In the genomic region with DNA sequence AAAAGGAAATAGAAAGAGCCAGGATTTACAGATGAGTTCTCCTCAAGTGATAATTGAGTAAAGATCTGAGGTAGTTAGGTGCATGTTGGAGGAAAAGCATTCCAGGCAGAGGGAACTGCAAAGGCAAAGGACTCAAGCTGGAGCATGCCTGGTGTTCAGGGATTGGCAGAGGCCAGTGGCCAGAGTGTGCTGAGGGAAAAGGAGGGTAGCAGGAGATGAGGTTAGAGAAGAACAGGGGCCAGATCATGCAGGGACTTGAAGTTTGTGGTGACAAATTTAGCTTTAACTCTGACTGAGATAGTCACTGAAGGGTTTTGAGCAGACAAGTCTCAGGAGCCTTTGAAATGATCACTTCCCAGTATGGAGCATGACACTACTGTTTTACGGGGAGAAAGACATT, we compare ENCODE assay signal across 23 cellular contexts.
"Had no signal": no experiment of that assay in that cellular context is flagged by ENCODE, and none has a peak within 500 bp of the region (broad histone marks: within the 10 kb centered on the region; RNA-seq: fewer than 3 reads in every experiment).

No MANE protein-coding gene starts in this region.

- ATAC-seq: gastrocnemius medialis; heart left ventricle; left cardiac atrium; left lung; natural killer cell; psoas muscle; right cardiac atrium; stimulated activated effector memory CD8-positive, alpha-beta T cell treated with anti-CD3 and anti-CD28 coated beads, Interleukin-12 subunit alpha, Interleukin-12 subunit beta, amount 100 ng/mL, for 72 hours had no signal

- H3K79me2 ChIP-seq: hepatocyte had no signal

- H3K9me3 ChIP-seq: gastrocnemius medialis, left lung, ovary, psoas muscle, sigmoid colon, stomach, thyroid gland, vagina had no signal

- FAIRE-seq: endothelial cell of umbilical vein had no signal

- H3K36me3 ChIP-seq: gastrocnemius medialis, heart left ventricle, left lung, ovary, sigmoid colon, stomach, thyroid gland, vagina had no signal

- H3K4me2 ChIP-seq: hepatocyte had no signal

- H3K4me1 ChIP-seq: gastrocnemius medialis, heart left ventricle, left lung, psoas muscle, sigmoid colon, stomach, thyroid gland, vagina had no signal

- H2AFZ ChIP-seq: hepatocyte had no signal

- DNase-seq: dermis blood vessel endothelial cell; effector memory CD4-positive, alpha-beta T cell; gastrocnemius medialis; heart left ventricle; left cardiac atrium; left lung; natural killer cell; occipital lobe; ovary; posterior cingulate gyrus; psoas muscle; right cardiac atrium; sigmoid colon; stimulated activated CD4-positive, alpha-beta T cell treated with anti-CD3 and anti-CD28 coated beads, Interleukin-2, amount 100 ng/mL, for 24 hours; stimulated activated CD4-positive, alpha-beta T cell treated with anti-CD3 and anti-CD28 coated beads, Interleukin-4, amount 100 ng/mL, for 24 hours; stimulated activated naive CD4-positive, alpha-beta T cell treated with Interleukin-2 at 50 U/mL for 16 hours; stomach; thyroid gland; trophoblast cell had no signal

- H3K4me3 ChIP-seq: gastrocnemius medialis, heart left ventricle, hepatocyte, left lung, ovary, psoas muscle, sigmoid colon, stomach, thyroid gland, vagina had no signal

- H3K27ac ChIP-seq: gastrocnemius medialis, heart left ventricle, hepatocyte, left lung, ovary, psoas muscle, sigmoid colon, stomach, thyroid gland, vagina had no signal

- H3K27me3 ChIP-seq: gastrocnemius medialis, heart left ventricle, hepatocyte, left lung, ovary, sigmoid colon, stomach, thyroid gland, vagina had no signal
